In genomic region chr2:212360068-212360460, GRCh38 we compare ENCODE assay signal across 20 cellular contexts.
DNase-seq lines count a peak whose midpoint lies in the region; ATAC-seq and TF ChIP-seq lines count a peak whose summit lies in the region.
"Had no signal": no experiment of that assay in that cellular context is flagged by ENCODE, and none has a peak within 500 bp of the region (broad histone marks: within the 10 kb centered on the region; RNA-seq: fewer than 3 reads in every experiment).

No MANE protein-coding gene starts in this region.

- no peak overlapping the region for H3K4ac ChIP-seq in mesendoderm (ENCODE audit: low read depth, low read length)

- ATAC-seq in thoracic aorta (ENCODE audit: insufficient number of reproducible peaks, low FRiP score, low read depth), result no peak
- ATAC-seq: activated CD8-positive, alpha-beta T cell treated with anti-CD3 and anti-CD28 coated beads, Interleukin-2, amount 10 ng/mL, durations not matched to agents 7 days and 5 days; gastrocnemius medialis; stimulated activated memory B cell treated with anti-CD40 and anti-IgM and Interleukin-4, amounts not matched to agents 10 μg/mL and 1 μg/mL and 100 μg/mL, for 72 hours; T-cell had no signal

- H3K9me2 ChIP-seq in SK-N-SH, result no peaks in the 10 kb centered on the region

- H3K79me2 ChIP-seq in mesendoderm (ENCODE audit: control insufficient read depth, insufficient read depth, low read length) (no peaks in the 10 kb centered on the region), SK-N-SH (ENCODE audit: insufficient read depth) (no peaks in the 10 kb centered on the region)

- H3K56ac ChIP-seq in mesendoderm (ENCODE audit: low read length), result no peak overlapping the region

- H2BK15ac ChIP-seq in mesendoderm (replicated peaks; ENCODE audit: low read depth), result no peak overlapping the region

- H2AFZ ChIP-seq in SK-N-SH (ENCODE audit: low read depth), result no peak overlapping the region

- H3K36me3 ChIP-seq in SK-N-MC (ENCODE audit: insufficient read depth, low read length), result no peaks in the 10 kb centered on the region
- H3K36me3 ChIP-seq in mesendoderm (ENCODE audit: control insufficient read depth, insufficient read depth, low read length), result no peaks in the 10 kb centered on the region
- H3K36me3 ChIP-seq in thoracic aorta, result no peaks in the 10 kb centered on the region
- H3K36me3 ChIP-seq in SK-N-SH (replicated peaks in 1 of 2; ENCODE audit: control insufficient read depth in 1 of 2, insufficient read depth in 2 of 2, low read length in 1 of 2), result no peaks in the 10 kb centered on the region
- H3K36me3 ChIP-seq in effector memory CD4-positive, alpha-beta T cell (ENCODE audit: control insufficient read depth, insufficient read depth, low read length), result no peaks in the 10 kb centered on the region
- H3K36me3 ChIP-seq: gastrocnemius medialis, spleen had no signal

- H3K9ac ChIP-seq in SK-N-MC (ENCODE audit: insufficient read length) (no peak overlapping the region), mesendoderm (ENCODE audit: low read length) (no peak overlapping the region), SK-N-SH (no peak overlapping the region)

- H3K18ac ChIP-seq in mesendoderm (ENCODE audit: low read length), result no peak overlapping the region

- H3F3A ChIP-seq in SK-N-SH (replicated peaks; ENCODE audit: insufficient read depth), result no peaks in the 10 kb centered on the region

- H4K5ac ChIP-seq in mesendoderm (ENCODE audit: low read length), result no peak overlapping the region

- H2BK5ac ChIP-seq in mesendoderm (ENCODE audit: low read length), result no peak overlapping the region

- H3K27me3 ChIP-seq in mesendoderm (ENCODE audit: insufficient read depth, low read length, poor library complexity) (no peaks in the 10 kb centered on the region), thoracic aorta (replicated peaks; ENCODE audit: insufficient read depth) (no peaks in the 10 kb centered on the region), SK-N-SH (ENCODE audit: insufficient read depth) (no peaks in the 10 kb centered on the region)
- H3K27me3 ChIP-seq in effector memory CD4-positive, alpha-beta T cell (replicated peaks; ENCODE audit: control insufficient read depth, insufficient read depth, low read length, poor library complexity, severe bottlenecking), result no peaks in the 10 kb centered on the region
- H3K27me3 ChIP-seq: gastrocnemius medialis, spleen had no signal

- no peak overlapping the region for H2BK120ac ChIP-seq in mesendoderm (ENCODE audit: low read depth, low read length)

- H3K9me3 ChIP-seq in SK-N-MC (ENCODE audit: low read depth, low read length), result no peaks in the 10 kb centered on the region
- H3K9me3 ChIP-seq in thoracic aorta, result no peaks in the 10 kb centered on the region
- H3K9me3 ChIP-seq in SK-N-SH, result no peaks in the 10 kb centered on the region
- H3K9me3 ChIP-seq in effector memory CD4-positive, alpha-beta T cell (ENCODE audit: control insufficient read depth, low read length), result no peaks in the 10 kb centered on the region
- H3K9me3 ChIP-seq: gastrocnemius medialis, spleen had no signal

- H3K79me1 ChIP-seq in mesendoderm (ENCODE audit: low read length), result no peaks in the 10 kb centered on the region

- peak overlapping the region; percentile 1; the same call in 1 of the 2 replicates for H3K27ac ChIP-seq in SK-N-MC
- no peak overlapping the region for H3K27ac ChIP-seq in mesendoderm (ENCODE audit: low read depth, low read length)
- H3K27ac ChIP-seq in thoracic aorta, result peak overlapping the region; percentile 39 to 48
- H3K27ac ChIP-seq in SK-N-SH (ENCODE audit: low read depth in 2 of 2, low read length in 1 of 2), result peak overlapping the region in 1 of 2 experiments; percentile 76; a peak in 2 of 4 replicates
- H3K27ac ChIP-seq in effector memory CD4-positive, alpha-beta T cell (ENCODE audit: insufficient read depth, low read length, poor library complexity, severe bottlenecking), result no peak overlapping the region
- H3K27ac ChIP-seq: gastrocnemius medialis, spleen had no signal

- POLR2A ChIA-PET in SK-N-SH (lab: Yijun Ruan, JAX), result no interaction called here

- TF ChIP-seq RAD21 in SK-N-SH (IDR thresholded peaks at IDR 0.05; ENCODE audit: low read length), result no peak

- no peak overlapping the region for H4K8ac ChIP-seq in mesendoderm (ENCODE audit: low read depth, low read length)

- H3K4me2 ChIP-seq in mesendoderm (ENCODE audit: low read length) (no peak overlapping the region), SK-N-SH (no peak overlapping the region)

- no peak for TF ChIP-seq CTCF in thoracic aorta (IDR thresholded peaks at IDR 0.05)
- TF ChIP-seq CTCF in SK-N-SH (IDR thresholded peaks at IDR 0.05), result no peak

- no peak for TF ChIP-seq EP300 in SK-N-SH (IDR thresholded peaks at IDR 0.05; ENCODE audit: borderline replicate concordance in 1 of 2, low read depth in 1 of 2, low read length in 1 of 2)

- H3K4me3 ChIP-seq in SK-N-MC, result no peak overlapping the region
- no peak overlapping the region for H3K4me3 ChIP-seq in mesendoderm (ENCODE audit: low read length)
- peak overlapping the region; percentile 34 for H3K4me3 ChIP-seq in thoracic aorta
- no peak overlapping the region for H3K4me3 ChIP-seq in SK-N-SH (ENCODE audit: low read depth in 2 of 2, low read length in 1 of 2)
- H3K4me3 ChIP-seq in effector memory CD4-positive, alpha-beta T cell (ENCODE audit: insufficient read depth, low read depth, low read length, poor library complexity, severe bottlenecking), result no peak overlapping the region
- H3K4me3 ChIP-seq: gastrocnemius medialis, spleen had no signal

- CTCF ChIA-PET in SK-N-SH (lab: Yijun Ruan, JAX), result no interaction called here

- peak; percentile 12 for DNase-seq in NCI-H146 (lab: John Stamatoyannopoulos, UW)
- no peak for DNase-seq in SK-N-MC (ENCODE audit: low read depth, low spot score)
- DNase-seq in mesendoderm, result peak; percentile 13
- DNase-seq in thoracic aorta (ENCODE audit: low spot score), result no peak
- DNase-seq in SK-N-SH, result no peak
- no peak for DNase-seq in effector memory CD4-positive, alpha-beta T cell
- no peak for DNase-seq in ureter (ENCODE audit: low spot score)
- DNase-seq: activated CD4-positive, CD25-positive, alpha-beta regulatory T cell treated with anti-CD3 and anti-CD28 coated beads, Interleukin-2, amount 50 U/mL, for 72 hours; activated CD8-positive, alpha-beta T cell treated with anti-CD3 and anti-CD28 coated beads, Interleukin-2, amount 10 ng/mL, durations not matched to agents 7 days and 5 days; activated gamma-delta T cell; CD4-positive, alpha-beta T cell; gastrocnemius medialis; NCI-H1092; NCI-H1930; occipital lobe; SHP77; spleen; stimulated activated CD4-positive, alpha-beta T cell treated with anti-CD3 and anti-CD28 coated beads, Interleukin-2, amount 100 ng/mL, for 48 hours; T-cell had no signal

- no peak overlapping the region for H2AK5ac ChIP-seq in mesendoderm (ENCODE audit: low read length)

- H4K20me1 ChIP-seq in SK-N-SH (ENCODE audit: insufficient read depth), result no peaks in the 10 kb centered on the region

- H3K4me1 ChIP-seq in mesendoderm (ENCODE audit: control insufficient read depth, low read depth, low read length) (no peaks in the 10 kb centered on the region), thoracic aorta (ENCODE audit: control insufficient read depth in 1 of 2, low read depth in 2 of 2) (peaks cover 23 to 53% of the 10 kb centered on the region in 2 donors), SK-N-SH (ENCODE audit: control insufficient read depth in 1 of 2, insufficient read depth in 2 of 2, low read depth in 1 of 2, low read length in 1 of 2) (peaks cover 7 to 8% of the 10 kb centered on the region in 2 experiments; a peak in 3 of 4 replicates)
- no peaks in the 10 kb centered on the region for H3K4me1 ChIP-seq in effector memory CD4-positive, alpha-beta T cell (ENCODE audit: control insufficient read depth, insufficient read depth, low read length, poor library complexity, severe bottlenecking)
- H3K4me1 ChIP-seq: gastrocnemius medialis, spleen had no signal

- H3K23ac ChIP-seq in mesendoderm (ENCODE audit: low read length), result no peak overlapping the region

TF ChIP-seq in SK-N-SH, 30 proteins besides CTCF, POLR2A, EP300 and RAD21 (continues in another document):
- TF ChIP-seq NRF1 (IDR thresholded peaks at IDR 0.05; ENCODE audit: low read depth, low read length) (no peak), TCF12 (IDR thresholded peaks at IDR 0.05) (no peak), FOSL2 (IDR thresholded peaks at IDR 0.05; ENCODE audit: borderline replicate concordance, low read depth) (no peak), FOXJ3 (CRISPR knock-in tag; IDR thresholded peaks at IDR 0.05) (no peak), MXI1 (IDR thresholded peaks at IDR 0.05; ENCODE audit: low read depth, low read length) (no peak), TEAD4 (IDR thresholded peaks at IDR 0.05; ENCODE audit: borderline replicate concordance, insufficient read depth) (no peak), GABPA (IDR thresholded peaks at IDR 0.05; ENCODE audit: low read depth) (no peak)
- TF ChIP-seq, protein P1, sequence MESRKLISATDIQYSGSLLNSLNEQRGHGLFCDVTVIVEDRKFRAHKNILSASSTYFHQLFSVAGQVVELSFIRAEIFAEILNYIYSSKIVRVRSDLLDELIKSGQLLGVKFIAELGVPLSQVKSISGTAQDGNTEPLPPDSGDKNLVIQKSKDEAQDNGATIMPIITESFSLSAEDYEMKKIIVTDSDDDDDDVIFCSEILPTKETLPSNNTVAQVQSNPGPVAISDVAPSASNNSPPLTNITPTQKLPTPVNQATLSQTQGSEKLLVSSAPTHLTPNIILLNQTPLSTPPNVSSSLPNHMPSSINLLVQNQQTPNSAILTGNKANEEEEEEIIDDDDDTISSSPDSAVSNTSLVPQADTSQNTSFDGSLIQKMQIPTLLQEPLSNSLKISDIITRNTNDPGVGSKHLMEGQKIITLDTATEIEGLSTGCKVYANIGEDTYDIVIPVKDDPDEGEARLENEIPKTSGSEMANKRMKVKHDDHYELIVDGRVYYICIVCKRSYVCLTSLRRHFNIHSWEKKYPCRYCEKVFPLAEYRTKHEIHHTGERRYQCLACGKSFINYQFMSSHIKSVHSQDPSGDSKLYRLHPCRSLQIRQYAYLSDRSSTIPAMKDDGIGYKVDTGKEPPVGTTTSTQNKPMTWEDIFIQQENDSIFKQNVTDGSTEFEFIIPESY (IDR thresholded peaks at IDR 0.05; ENCODE audit: borderline replicate concordance, low read depth), result no peak

Comparison
In these comparisons a context has a peak if more than half of its experiments do, and no peak if none do; other contexts are left out.
1. DNase-seq: peak in NCI-H146 (single experiment) and mesendoderm (single experiment); none in SK-N-MC (single experiment), thoracic aorta (single experiment), SK-N-SH (single experiment), effector memory CD4-positive, alpha-beta T cell (0 of 3) and ureter (single experiment).
2. H3K27ac ChIP-seq: peak in SK-N-MC (single experiment) and thoracic aorta (2 of 2); none in mesendoderm (single experiment) and effector memory CD4-positive, alpha-beta T cell (single experiment).